ENCODE assay signal across 9 cellular contexts in the genomic region with DNA sequence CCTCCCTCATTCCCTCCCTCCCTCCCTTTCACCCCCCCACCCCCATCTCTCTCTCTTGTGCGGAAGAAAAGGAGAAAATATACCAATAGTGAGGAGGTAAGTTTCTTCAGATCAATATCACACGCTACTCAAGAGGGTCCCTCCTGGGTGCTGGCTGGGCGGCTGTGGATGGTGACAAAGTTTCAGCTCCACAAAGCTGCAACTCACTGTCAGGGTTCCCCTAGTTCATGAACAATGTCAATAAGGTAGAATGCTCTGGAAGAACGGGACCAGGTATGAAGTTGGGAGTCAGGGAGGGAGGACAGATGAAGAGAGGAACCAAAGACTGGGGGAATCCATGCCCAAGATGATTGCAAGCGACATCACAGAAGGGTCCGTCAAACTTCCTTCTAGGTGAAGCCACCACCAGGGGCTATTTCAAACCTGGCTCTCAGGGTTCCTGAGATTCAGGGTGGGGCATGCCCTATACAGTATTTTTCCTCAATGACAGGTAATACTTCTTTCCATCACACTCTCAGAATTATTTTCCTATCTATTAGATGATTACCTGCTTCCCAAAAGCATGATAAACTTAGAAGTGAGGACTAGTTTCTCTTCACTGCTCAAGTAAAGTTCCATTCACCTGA. TPM values are rescaled to one million over a fixed set of nuclear protein-coding genes. Genes with fewer than 3 reads are reported as not detected.
DNase-seq lines count a peak whose midpoint lies in the region; ATAC-seq and TF ChIP-seq lines count a peak whose summit lies in the region.
"Had no signal": no experiment of that assay in that cellular context is flagged by ENCODE, and none has a peak within 500 bp of the region (broad histone marks: within the 10 kb centered on the region; RNA-seq: fewer than 3 reads in every experiment).

No MANE protein-coding gene starts in this region.

- intact Hi-C loops in dorsolateral prefrontal cortex (cut with DNase I): loop anchor here (10.0 kb wide), 4 partner anchors 93 to 187 kb away; no protein-coding TSS in a partner anchor
- intact Hi-C loops in spleen (cut with DNase I; ENCODE audit: low total_unique reads): no loop called here

- peaks cover 80% of the 10 kb centered on the region for H3K27me3 ChIP-seq in HUES64 (ENCODE audit: insufficient read depth, low read length)
- peaks cover 0 to 29% (median 0%) of the 10 kb centered on the region in 45 donors for H3K27me3 ChIP-seq in dorsolateral prefrontal cortex
- peaks cover 0 to 6% of the 10 kb centered on the region in 2 experiments for H3K27me3 ChIP-seq in mesenchymal stem cell (ENCODE audit: control insufficient read depth in 1 of 2, insufficient read depth in 1 of 2, low read length in 2 of 2)
- no peaks in the 10 kb centered on the region for H3K27me3 ChIP-seq in thoracic aorta (replicated peaks; ENCODE audit: insufficient read depth)
- peaks cover 2 to 65% (median 24%) of the 10 kb centered on the region in 7 donors for H3K27me3 ChIP-seq in spleen (replicated peaks in 1 of 7)

- H2BK15ac ChIP-seq in mesenchymal stem cell (ENCODE audit: low read depth, poor library complexity, severe bottlenecking): no peak overlapping the region

- DNase-seq in dorsolateral prefrontal cortex (no peak), mesenchymal stem cell (no peak), thoracic aorta (ENCODE audit: low spot score) (no peak), spleen (no peak), NCI-H2227 (lab: John Stamatoyannopoulos, UW; ENCODE audit: unreplicated experiment) (no peak)
- no peak for DNase-seq in stimulated activated CD4-positive, alpha-beta T cell treated with anti-CD3 and anti-CD28 coated beads, Interleukin-4, amount 100 ng/mL, for 24 hours
- DNase-seq: NCI-H524 treated with DMSO at 0.1 percent for 48 hours had no signal

- H2AK5ac ChIP-seq in mesenchymal stem cell (ENCODE audit: low read length, severe bottlenecking): peak overlapping the region; percentile 17

- H3K18ac ChIP-seq in mesenchymal stem cell (ENCODE audit: low read depth in 1 of 2, low read length in 2 of 2): no peak overlapping the region

- H3K9me3 ChIP-seq in HUES64 (ENCODE audit: insufficient read depth, low read depth, low read length) (no peaks in the 10 kb centered on the region), mesenchymal stem cell (ENCODE audit: control insufficient read depth, low read length) (no peaks in the 10 kb centered on the region), thoracic aorta (no peaks in the 10 kb centered on the region), spleen (no peaks in the 10 kb centered on the region)

- H3K27ac ChIP-seq in HUES64 (ENCODE audit: low read depth, low read length) (no peak overlapping the region), dorsolateral prefrontal cortex (peak overlapping the region; percentile 71 to 100 (median 96)), mesenchymal stem cell (ENCODE audit: low read length, poor library complexity, severe bottlenecking) (no peak overlapping the region), thoracic aorta (no peak overlapping the region), spleen (no peak overlapping the region)

- no peak overlapping the region for H3K9ac ChIP-seq in HUES64 (ENCODE audit: low read depth, low read length)
- peak overlapping the region; percentile 88 for H3K9ac ChIP-seq in mesenchymal stem cell (ENCODE audit: low read length)

- 44% methylated on average over 5 of the region's 6 CpGs for WGBS in HUES64
- WGBS in mesenchymal stem cell: 43% methylated on average over 5 of the region's 6 CpGs
- WGBS in spleen, 5 donors: 32 to 59% (median 41%) methylated on average over 5 to 6 of the region's 6 CpGs

- H2AFZ ChIP-seq in mesenchymal stem cell (ENCODE audit: low read depth, low read length): no peak overlapping the region

- no peaks in the 10 kb centered on the region for H3K4me1 ChIP-seq in HUES64 (ENCODE audit: insufficient read depth, low read length)
- H3K4me1 ChIP-seq in mesenchymal stem cell (ENCODE audit: control insufficient read depth, insufficient read depth, low read depth, low read length): peaks cover 2% of the 10 kb centered on the region
- H3K4me1 ChIP-seq in thoracic aorta (ENCODE audit: control insufficient read depth in 1 of 2, low read depth in 2 of 2): peaks cover 0 to 15% of the 10 kb centered on the region in 2 donors
- peaks cover 0 to 14% (median 4%) of the 10 kb centered on the region in 6 donors for H3K4me1 ChIP-seq in spleen

- H3K79me1 ChIP-seq in mesenchymal stem cell (replicated peaks; ENCODE audit: low read length, poor library complexity, severe bottlenecking): peaks cover 5% of the 10 kb centered on the region

- peak overlapping the region; percentile 85 for H4K8ac ChIP-seq in mesenchymal stem cell (ENCODE audit: low read length)

- peak overlapping the region; percentile 71 for H3K4me3 ChIP-seq in HUES64 (ENCODE audit: low read length)
- peak overlapping the region; percentile 45 to 84 (median 70) for H3K4me3 ChIP-seq in dorsolateral prefrontal cortex
- peak overlapping the region; percentile 86 to 89 for H3K4me3 ChIP-seq in mesenchymal stem cell (ENCODE audit: insufficient read depth in 1 of 2, low read depth in 1 of 2, low read length in 2 of 2)
- H3K4me3 ChIP-seq in thoracic aorta: peak overlapping the region; percentile 76
- H3K4me3 ChIP-seq in spleen: peak overlapping the region in 3 of 8 donors; percentile 28 to 56 (median 38)

- H2BK120ac ChIP-seq in mesenchymal stem cell (ENCODE audit: low read depth, low read length): no peak overlapping the region

- H2BK5ac ChIP-seq in mesenchymal stem cell (ENCODE audit: low read depth, low read length, poor library complexity, severe bottlenecking): peak overlapping the region; percentile 35

- H3K4me2 ChIP-seq in mesenchymal stem cell (ENCODE audit: low read length, poor library complexity, severe bottlenecking): peak overlapping the region; percentile 81

- H3K36me3 ChIP-seq in HUES64 (ENCODE audit: insufficient read depth, low read length): no peaks in the 10 kb centered on the region
- H3K36me3 ChIP-seq in mesenchymal stem cell (ENCODE audit: control insufficient read depth in 1 of 2, insufficient read depth in 2 of 2, low read depth in 1 of 2, low read length in 2 of 2): peaks cover 0 to 2% of the 10 kb centered on the region in 2 experiments
- H3K36me3 ChIP-seq in thoracic aorta: no peaks in the 10 kb centered on the region
- H3K36me3 ChIP-seq in spleen: no peaks in the 10 kb centered on the region

- TF ChIP-seq POLR2A in spleen (IDR thresholded peaks at IDR 0.05): no peak

- no peak overlapping the region for H4K91ac ChIP-seq in mesenchymal stem cell (ENCODE audit: low read length)

- no peak overlapping the region for H3K4ac ChIP-seq in mesenchymal stem cell (ENCODE audit: low read depth in 1 of 2, low read length in 2 of 2)

- no peak overlapping the region for H3K14ac ChIP-seq in mesenchymal stem cell (ENCODE audit: low read length in 2 of 2)

- H2BK12ac ChIP-seq in mesenchymal stem cell (ENCODE audit: low read length in 2 of 2): no peak overlapping the region

- ATAC-seq in thoracic aorta (ENCODE audit: insufficient number of reproducible peaks, low FRiP score, low read depth): no peak
- ATAC-seq: left lobe of liver had no signal

- peak in 5 of 56 donors; percentile 18 to 40 (median 32) for TF ChIP-seq CTCF in dorsolateral prefrontal cortex (IDR thresholded peaks at IDR 0.05 in 54 of 56, conservative IDR thresholded peaks at IDR 0.05 in 2 of 56; ENCODE audit: low read depth in 1 of 56, partially characterized antibody in 56 of 56)
- no peak for TF ChIP-seq CTCF in thoracic aorta (IDR thresholded peaks at IDR 0.05)
- no peak for TF ChIP-seq CTCF in spleen (IDR thresholded peaks at IDR 0.05 in 8 of 11, conservative IDR thresholded peaks at IDR 0.05 in 3 of 11)

- H3K23ac ChIP-seq in mesenchymal stem cell (ENCODE audit: low read length in 2 of 2): no peak overlapping the region

RNA-seq across cellular contexts. Expression of a gene that starts 1.4 kb away (rescaled TPM):
- polyA plus RNA-seq in HUES64 (2013, experiment 1 of 2): 0.30 TPM
- polyA plus RNA-seq in HUES64 (2013, experiment 2 of 2): 0.57 TPM
- total RNA-seq in dorsolateral prefrontal cortex (100 to 1,000 TPM in 28 of 120 experiments, 10 to 100 TPM in 92; 32.4 to 247 (median 78.1) TPM), thoracic aorta (10 to 100 TPM in 1 of 2 donors, 1 to 10 TPM in 1; 4.6 to 12.1 TPM), spleen (1 to 10 TPM in 6 of 7 donors, under 1 TPM in 1; 0.94 to 3.3 (median 2.1) TPM)
- 25.7 TPM for polyA plus RNA-seq in mesenchymal stem cell (2013, experiment 1 of 2)
- polyA plus RNA-seq in mesenchymal stem cell (2013, experiment 2 of 2): 24.3 TPM
- polyA plus RNA-seq in spleen: under 1 TPM; 0.53 to 0.67 (median 0.65) TPM

Comparison
In these comparisons a context has a peak if more than half of its experiments do, and no peak if none do; other contexts are left out.
1. H3K27ac ChIP-seq: peak in dorsolateral prefrontal cortex (59 of 59); none in HUES64 (single experiment), mesenchymal stem cell (single experiment), thoracic aorta (0 of 2) and spleen (0 of 8).